In the genomic region with DNA sequence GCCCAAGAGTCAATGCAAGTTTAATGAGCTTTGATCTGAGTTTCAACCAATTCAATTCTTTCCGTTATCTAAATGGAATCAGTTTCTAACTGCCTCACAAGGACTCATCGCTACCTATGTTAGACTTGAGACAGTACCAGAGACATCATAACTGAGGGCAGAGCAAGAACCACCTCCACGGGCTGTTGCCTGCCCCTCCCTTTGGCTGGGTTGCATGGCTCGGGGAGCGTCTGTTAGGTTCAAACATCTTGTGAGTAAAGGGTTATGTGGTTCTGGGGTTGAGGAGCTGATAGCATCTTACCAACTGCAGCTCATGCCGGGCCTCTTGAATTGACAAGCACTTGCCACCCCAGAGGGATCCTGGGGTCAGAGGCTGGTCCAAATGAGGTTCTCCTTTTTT, we compare ENCODE assay signal across 1 cellular context.
TF ChIP-seq lines count a peak whose summit lies in the region.

No MANE protein-coding gene starts in this region.

TF ChIP-seq in HEK293, 187 proteins besides CTCF, POLR2A, EP300 and RAD21 (continued from another document):
- TF ChIP-seq, protein P1, sequence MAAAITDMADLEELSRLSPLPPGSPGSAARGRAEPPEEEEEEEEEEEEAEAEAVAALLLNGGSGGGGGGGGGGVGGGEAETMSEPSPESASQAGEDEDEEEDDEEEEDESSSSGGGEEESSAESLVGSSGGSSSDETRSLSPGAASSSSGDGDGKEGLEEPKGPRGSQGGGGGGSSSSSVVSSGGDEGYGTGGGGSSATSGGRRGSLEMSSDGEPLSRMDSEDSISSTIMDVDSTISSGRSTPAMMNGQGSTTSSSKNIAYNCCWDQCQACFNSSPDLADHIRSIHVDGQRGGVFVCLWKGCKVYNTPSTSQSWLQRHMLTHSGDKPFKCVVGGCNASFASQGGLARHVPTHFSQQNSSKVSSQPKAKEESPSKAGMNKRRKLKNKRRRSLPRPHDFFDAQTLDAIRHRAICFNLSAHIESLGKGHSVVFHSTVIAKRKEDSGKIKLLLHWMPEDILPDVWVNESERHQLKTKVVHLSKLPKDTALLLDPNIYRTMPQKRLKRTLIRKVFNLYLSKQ (tag by site-specific recombination; IDR thresholded peaks at IDR 0.05; ENCODE audit: borderline replicate concordance): no peak
TF ChIP-seq in HEK293: peak in this region for 3.
